In the genomic region with DNA sequence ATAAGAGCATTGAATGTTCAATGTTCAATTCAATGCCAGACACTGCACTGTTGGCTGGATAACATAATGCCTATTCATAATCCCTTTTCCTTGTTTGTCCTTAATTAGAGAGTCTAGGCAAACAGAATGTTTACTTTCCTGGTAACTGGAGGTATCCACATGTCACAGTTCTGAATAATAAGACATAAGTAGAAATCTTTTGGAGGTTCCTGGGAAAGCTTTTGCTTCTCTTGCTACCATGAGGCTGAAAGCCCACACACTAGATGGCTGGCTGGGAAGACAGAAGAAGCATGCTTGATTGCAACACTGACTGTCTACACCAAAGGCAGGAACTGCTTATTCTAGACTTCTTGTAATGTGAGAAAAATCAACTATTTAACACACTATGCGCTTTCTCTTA, we compare ENCODE assay signal across 1 cellular context.
TF ChIP-seq lines count a peak whose summit lies in the region.

No MANE protein-coding gene starts in this region.

TF ChIP-seq in K562, 482 proteins besides CTCF, POLR2A, EP300 and RAD21 (continued from another document):
- TF ChIP-seq, protein P1, sequence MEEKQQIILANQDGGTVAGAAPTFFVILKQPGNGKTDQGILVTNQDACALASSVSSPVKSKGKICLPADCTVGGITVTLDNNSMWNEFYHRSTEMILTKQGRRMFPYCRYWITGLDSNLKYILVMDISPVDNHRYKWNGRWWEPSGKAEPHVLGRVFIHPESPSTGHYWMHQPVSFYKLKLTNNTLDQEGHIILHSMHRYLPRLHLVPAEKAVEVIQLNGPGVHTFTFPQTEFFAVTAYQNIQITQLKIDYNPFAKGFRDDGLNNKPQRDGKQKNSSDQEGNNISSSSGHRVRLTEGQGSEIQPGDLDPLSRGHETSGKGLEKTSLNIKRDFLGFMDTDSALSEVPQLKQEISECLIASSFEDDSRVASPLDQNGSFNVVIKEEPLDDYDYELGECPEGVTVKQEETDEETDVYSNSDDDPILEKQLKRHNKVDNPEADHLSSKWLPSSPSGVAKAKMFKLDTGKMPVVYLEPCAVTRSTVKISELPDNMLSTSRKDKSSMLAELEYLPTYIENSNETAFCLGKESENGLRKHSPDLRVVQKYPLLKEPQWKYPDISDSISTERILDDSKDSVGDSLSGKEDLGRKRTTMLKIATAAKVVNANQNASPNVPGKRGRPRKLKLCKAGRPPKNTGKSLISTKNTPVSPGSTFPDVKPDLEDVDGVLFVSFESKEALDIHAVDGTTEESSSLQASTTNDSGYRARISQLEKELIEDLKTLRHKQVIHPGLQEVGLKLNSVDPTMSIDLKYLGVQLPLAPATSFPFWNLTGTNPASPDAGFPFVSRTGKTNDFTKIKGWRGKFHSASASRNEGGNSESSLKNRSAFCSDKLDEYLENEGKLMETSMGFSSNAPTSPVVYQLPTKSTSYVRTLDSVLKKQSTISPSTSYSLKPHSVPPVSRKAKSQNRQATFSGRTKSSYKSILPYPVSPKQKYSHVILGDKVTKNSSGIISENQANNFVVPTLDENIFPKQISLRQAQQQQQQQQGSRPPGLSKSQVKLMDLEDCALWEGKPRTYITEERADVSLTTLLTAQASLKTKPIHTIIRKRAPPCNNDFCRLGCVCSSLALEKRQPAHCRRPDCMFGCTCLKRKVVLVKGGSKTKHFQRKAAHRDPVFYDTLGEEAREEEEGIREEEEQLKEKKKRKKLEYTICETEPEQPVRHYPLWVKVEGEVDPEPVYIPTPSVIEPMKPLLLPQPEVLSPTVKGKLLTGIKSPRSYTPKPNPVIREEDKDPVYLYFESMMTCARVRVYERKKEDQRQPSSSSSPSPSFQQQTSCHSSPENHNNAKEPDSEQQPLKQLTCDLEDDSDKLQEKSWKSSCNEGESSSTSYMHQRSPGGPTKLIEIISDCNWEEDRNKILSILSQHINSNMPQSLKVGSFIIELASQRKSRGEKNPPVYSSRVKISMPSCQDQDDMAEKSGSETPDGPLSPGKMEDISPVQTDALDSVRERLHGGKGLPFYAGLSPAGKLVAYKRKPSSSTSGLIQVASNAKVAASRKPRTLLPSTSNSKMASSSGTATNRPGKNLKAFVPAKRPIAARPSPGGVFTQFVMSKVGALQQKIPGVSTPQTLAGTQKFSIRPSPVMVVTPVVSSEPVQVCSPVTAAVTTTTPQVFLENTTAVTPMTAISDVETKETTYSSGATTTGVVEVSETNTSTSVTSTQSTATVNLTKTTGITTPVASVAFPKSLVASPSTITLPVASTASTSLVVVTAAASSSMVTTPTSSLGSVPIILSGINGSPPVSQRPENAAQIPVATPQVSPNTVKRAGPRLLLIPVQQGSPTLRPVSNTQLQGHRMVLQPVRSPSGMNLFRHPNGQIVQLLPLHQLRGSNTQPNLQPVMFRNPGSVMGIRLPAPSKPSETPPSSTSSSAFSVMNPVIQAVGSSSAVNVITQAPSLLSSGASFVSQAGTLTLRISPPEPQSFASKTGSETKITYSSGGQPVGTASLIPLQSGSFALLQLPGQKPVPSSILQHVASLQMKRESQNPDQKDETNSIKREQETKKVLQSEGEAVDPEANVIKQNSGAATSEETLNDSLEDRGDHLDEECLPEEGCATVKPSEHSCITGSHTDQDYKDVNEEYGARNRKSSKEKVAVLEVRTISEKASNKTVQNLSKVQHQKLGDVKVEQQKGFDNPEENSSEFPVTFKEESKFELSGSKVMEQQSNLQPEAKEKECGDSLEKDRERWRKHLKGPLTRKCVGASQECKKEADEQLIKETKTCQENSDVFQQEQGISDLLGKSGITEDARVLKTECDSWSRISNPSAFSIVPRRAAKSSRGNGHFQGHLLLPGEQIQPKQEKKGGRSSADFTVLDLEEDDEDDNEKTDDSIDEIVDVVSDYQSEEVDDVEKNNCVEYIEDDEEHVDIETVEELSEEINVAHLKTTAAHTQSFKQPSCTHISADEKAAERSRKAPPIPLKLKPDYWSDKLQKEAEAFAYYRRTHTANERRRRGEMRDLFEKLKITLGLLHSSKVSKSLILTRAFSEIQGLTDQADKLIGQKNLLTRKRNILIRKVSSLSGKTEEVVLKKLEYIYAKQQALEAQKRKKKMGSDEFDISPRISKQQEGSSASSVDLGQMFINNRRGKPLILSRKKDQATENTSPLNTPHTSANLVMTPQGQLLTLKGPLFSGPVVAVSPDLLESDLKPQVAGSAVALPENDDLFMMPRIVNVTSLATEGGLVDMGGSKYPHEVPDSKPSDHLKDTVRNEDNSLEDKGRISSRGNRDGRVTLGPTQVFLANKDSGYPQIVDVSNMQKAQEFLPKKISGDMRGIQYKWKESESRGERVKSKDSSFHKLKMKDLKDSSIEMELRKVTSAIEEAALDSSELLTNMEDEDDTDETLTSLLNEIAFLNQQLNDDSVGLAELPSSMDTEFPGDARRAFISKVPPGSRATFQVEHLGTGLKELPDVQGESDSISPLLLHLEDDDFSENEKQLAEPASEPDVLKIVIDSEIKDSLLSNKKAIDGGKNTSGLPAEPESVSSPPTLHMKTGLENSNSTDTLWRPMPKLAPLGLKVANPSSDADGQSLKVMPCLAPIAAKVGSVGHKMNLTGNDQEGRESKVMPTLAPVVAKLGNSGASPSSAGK (IDR thresholded peaks at IDR 0.05), result 0 out of 2 replicates have a peak, but pooled peaks have one; percentile 11
- no peak for TF ChIP-seq CHCHD3 (CRISPR knock-in tag; IDR thresholded peaks at IDR 0.05)
- no peak for TF ChIP-seq CBX1 (IDR thresholded peaks at IDR 0.05; ENCODE audit: low read depth)
- no peak for TF ChIP-seq EHMT2 (IDR thresholded peaks at IDR 0.05)
- peak; percentile 82 for TF ChIP-seq CEBPB (tag; IDR thresholded peaks at IDR 0.05)
- no peak for TF ChIP-seq CEBPG (CRISPR knock-in tag; IDR thresholded peaks at IDR 0.05)
- peak in 1 of 2 experiments; percentile 64; a peak in 2 of 4 replicates for TF ChIP-seq CEBPG (tag; conservative IDR thresholded peaks at IDR 0.05 in 1 of 2, IDR thresholded peaks at IDR 0.05 in 1 of 2)
- TF ChIP-seq POLR2H (tag; IDR thresholded peaks at IDR 0.05; ENCODE audit: low read depth), result 0 out of 2 replicates have a peak, but pooled peaks have one; percentile 12
- TF ChIP-seq, protein P2, sequence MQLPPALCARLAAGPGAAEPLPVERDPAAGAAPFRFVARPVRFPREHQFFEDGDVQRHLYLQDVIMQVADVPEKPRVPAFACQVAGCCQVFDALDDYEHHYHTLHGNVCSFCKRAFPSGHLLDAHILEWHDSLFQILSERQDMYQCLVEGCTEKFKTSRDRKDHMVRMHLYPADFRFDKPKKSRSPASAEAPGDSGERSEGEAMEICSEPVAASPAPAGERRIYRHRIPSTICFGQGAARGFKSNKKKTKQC (CRISPR knock-in tag; IDR thresholded peaks at IDR 0.05), result no peak
- no peak for TF ChIP-seq ZNF384 (IDR thresholded peaks at IDR 0.05; ENCODE audit: low read depth, low read length)
- TF ChIP-seq SREBF2 (CRISPR knock-in tag; IDR thresholded peaks at IDR 0.05), result no peak
- TF ChIP-seq, protein P3, sequence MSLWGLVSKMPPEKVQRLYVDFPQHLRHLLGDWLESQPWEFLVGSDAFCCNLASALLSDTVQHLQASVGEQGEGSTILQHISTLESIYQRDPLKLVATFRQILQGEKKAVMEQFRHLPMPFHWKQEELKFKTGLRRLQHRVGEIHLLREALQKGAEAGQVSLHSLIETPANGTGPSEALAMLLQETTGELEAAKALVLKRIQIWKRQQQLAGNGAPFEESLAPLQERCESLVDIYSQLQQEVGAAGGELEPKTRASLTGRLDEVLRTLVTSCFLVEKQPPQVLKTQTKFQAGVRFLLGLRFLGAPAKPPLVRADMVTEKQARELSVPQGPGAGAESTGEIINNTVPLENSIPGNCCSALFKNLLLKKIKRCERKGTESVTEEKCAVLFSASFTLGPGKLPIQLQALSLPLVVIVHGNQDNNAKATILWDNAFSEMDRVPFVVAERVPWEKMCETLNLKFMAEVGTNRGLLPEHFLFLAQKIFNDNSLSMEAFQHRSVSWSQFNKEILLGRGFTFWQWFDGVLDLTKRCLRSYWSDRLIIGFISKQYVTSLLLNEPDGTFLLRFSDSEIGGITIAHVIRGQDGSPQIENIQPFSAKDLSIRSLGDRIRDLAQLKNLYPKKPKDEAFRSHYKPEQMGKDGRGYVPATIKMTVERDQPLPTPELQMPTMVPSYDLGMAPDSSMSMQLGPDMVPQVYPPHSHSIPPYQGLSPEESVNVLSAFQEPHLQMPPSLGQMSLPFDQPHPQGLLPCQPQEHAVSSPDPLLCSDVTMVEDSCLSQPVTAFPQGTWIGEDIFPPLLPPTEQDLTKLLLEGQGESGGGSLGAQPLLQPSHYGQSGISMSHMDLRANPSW (CRISPR knock-in tag; IDR thresholded peaks at IDR 0.05), result no peak
- TF ChIP-seq ZSCAN29 (IDR thresholded peaks at IDR 0.05), result no peak
- no peak for TF ChIP-seq U2AF2 (optimal IDR thresholded peaks at IDR 0.05; ENCODE audit: low read depth, low read length)
